1 cellular context compared by ENCODE assay signal in the genomic region with DNA sequence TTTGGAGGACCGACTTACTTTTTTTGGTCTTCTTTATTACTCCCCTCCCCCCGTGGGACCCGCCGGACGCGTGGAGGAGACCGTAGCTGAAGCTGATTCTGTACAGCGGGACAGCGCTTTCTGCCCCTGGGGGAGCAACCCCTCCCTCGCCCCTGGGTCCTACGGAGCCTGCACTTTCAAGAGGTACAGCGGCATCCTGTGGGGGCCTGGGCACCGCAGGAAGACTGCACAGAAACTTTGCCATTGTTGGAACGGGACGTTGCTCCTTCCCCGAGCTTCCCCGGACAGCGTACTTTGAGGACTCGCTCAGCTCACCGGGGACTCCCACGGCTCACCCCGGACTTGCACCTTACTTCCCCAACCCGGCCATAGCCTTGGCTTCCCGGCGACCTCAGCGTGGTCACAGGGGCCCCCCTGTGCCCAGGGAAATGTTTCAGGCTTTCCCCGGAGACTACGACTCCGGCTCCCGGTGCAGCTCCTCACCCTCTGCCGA.
TF ChIP-seq lines count a peak whose summit lies in the region.

No MANE protein-coding gene starts in this region.

TF ChIP-seq in HCT116, 20 proteins besides CTCF, POLR2A, EP300 and RAD21:
- TF ChIP-seq SRF (IDR thresholded peaks at IDR 0.05; ENCODE audit: low read depth) (no peak), POLR2AphosphoS5 (IDR thresholded peaks at IDR 0.05; ENCODE audit: low read depth, low read length) (no peak), EZH2 (IDR thresholded peaks at IDR 0.05) (no peak), EGR1 (IDR thresholded peaks at IDR 0.05; ENCODE audit: low read depth) (no peak), JUND (IDR thresholded peaks at IDR 0.05) (no peak), CEBPB (IDR thresholded peaks at IDR 0.05; ENCODE audit: low read depth) (no peak), ZNF274 (IDR thresholded peaks at IDR 0.05; ENCODE audit: low read depth, low read length) (no peak), FOSL1 (IDR thresholded peaks at IDR 0.05; ENCODE audit: low read depth) (no peak), CBX3 (IDR thresholded peaks at IDR 0.05; ENCODE audit: low read depth) (no peak)
- TF ChIP-seq, protein P1, sequence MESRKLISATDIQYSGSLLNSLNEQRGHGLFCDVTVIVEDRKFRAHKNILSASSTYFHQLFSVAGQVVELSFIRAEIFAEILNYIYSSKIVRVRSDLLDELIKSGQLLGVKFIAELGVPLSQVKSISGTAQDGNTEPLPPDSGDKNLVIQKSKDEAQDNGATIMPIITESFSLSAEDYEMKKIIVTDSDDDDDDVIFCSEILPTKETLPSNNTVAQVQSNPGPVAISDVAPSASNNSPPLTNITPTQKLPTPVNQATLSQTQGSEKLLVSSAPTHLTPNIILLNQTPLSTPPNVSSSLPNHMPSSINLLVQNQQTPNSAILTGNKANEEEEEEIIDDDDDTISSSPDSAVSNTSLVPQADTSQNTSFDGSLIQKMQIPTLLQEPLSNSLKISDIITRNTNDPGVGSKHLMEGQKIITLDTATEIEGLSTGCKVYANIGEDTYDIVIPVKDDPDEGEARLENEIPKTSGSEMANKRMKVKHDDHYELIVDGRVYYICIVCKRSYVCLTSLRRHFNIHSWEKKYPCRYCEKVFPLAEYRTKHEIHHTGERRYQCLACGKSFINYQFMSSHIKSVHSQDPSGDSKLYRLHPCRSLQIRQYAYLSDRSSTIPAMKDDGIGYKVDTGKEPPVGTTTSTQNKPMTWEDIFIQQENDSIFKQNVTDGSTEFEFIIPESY (IDR thresholded peaks at IDR 0.05; ENCODE audit: extremely low read depth, insufficient replicate concordance, low read length), result no peak
- TF ChIP-seq, protein P2, sequence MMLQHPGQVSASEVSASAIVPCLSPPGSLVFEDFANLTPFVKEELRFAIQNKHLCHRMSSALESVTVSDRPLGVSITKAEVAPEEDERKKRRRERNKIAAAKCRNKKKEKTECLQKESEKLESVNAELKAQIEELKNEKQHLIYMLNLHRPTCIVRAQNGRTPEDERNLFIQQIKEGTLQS (IDR thresholded peaks at IDR 0.05), result no peak
